ENCODE assay signal across 7 cellular contexts in genomic region chr16:55142405-55142804, GRCh38.
"Had no signal": no experiment of that assay in that cellular context is flagged by ENCODE, and none has a peak within 500 bp of the region (broad histone marks: within the 10 kb centered on the region; RNA-seq: fewer than 3 reads in every experiment).

No MANE protein-coding gene starts in this region.

- H2AFZ ChIP-seq: GM23248 had no signal

- DNase-seq: GM23248, H7, HCEC 1CT, KBM-7 had no signal

- H3K4me3 ChIP-seq: GM23248 had no signal

- H3K9me3 Mint-ChIP-seq: IgD-negative memory B cell had no signal

- H3K27ac Mint-ChIP-seq: IgD-negative memory B cell had no signal

- ATAC-seq: HepG2 had no signal

- H3K27me3 Mint-ChIP-seq: IgD-negative memory B cell had no signal

- H3K27ac ChIP-seq: GM23248, HL-60 had no signal

- H3K9ac ChIP-seq: GM23248 had no signal

- H3K4me3 Mint-ChIP-seq: IgD-negative memory B cell had no signal

- H3K4me1 Mint-ChIP-seq: IgD-negative memory B cell had no signal
